In genomic region chr9:129854588-129855110, GRCh38 we compare ENCODE assay signal across 26 cellular contexts. TPM values are rescaled to one million over a fixed set of nuclear protein-coding genes. Genes with fewer than 3 reads are reported as not detected.
DNase-seq lines count a peak whose midpoint lies in the region; ATAC-seq and TF ChIP-seq lines count a peak whose summit lies in the region.
"Had no signal": no experiment of that assay in that cellular context is flagged by ENCODE, and none has a peak within 500 bp of the region (broad histone marks: within the 10 kb centered on the region; RNA-seq: fewer than 3 reads in every experiment).

No MANE protein-coding gene starts in this region.

- H3K4me1 ChIP-seq in Loucy (ENCODE audit: insufficient read depth, low read length, poor library complexity, severe bottlenecking) (peaks cover 35% of the 10 kb centered on the region), neutrophil (ENCODE audit: control insufficient read depth in 1 of 2, insufficient read depth in 1 of 2, low read depth in 1 of 2, low read length in 1 of 2) (peaks cover 41 to 45% of the 10 kb centered on the region in 2 experiments), Caco-2 (no peaks in the 10 kb centered on the region; the same call in 1 of the 2 replicates)
- H3K4me1 ChIP-seq: A549 had no signal

- no TSS peak for BruUV-seq in Caco-2 (replicated peaks; lab: Mats Ljungman, UMichigan)

- no peaks in the 10 kb centered on the region for H3K9me3 Mint-ChIP-seq in activated CD8-positive, alpha-beta memory T cell treated with anti-CD3 and anti-CD28 coated beads, Interleukin-2, amount 10 ng/mL, durations not matched to agents 7 days and 5 days (ENCODE audit: low read depth)
- no peaks in the 10 kb centered on the region for H3K9me3 Mint-ChIP-seq in activated naive CD8-positive, alpha-beta T cell treated with anti-CD3 and anti-CD28 coated beads for 36 hours
- no peaks in the 10 kb centered on the region for H3K9me3 Mint-ChIP-seq in Caco-2 (ENCODE audit: unreplicated experiment)
- H3K9me3 Mint-ChIP-seq: IgD-negative memory B cell had no signal

- no peaks in the 10 kb centered on the region for H4K20me1 ChIP-seq in Loucy (ENCODE audit: insufficient read depth, low read length, poor library complexity, severe bottlenecking)

- peak; percentile 79 for DNase-seq in activated CD8-positive, alpha-beta memory T cell treated with anti-CD3 and anti-CD28 coated beads, Interleukin-2, amount 10 ng/mL, durations not matched to agents 7 days and 5 days
- DNase-seq in activated CD8-positive, alpha-beta memory T cell treated with anti-CD3 and anti-CD28 coated beads for 24 hours: no peak
- peak; percentile 40 for DNase-seq in activated naive CD8-positive, alpha-beta T cell treated with anti-CD3 and anti-CD28 coated beads for 36 hours
- DNase-seq in Caco-2: no peak
- DNase-seq: activated gamma-delta T cell treated with Interleukin-2 at 50 U/mL for 16 hours; DMS153; effector memory CD4-positive, alpha-beta T cell; esophagus squamous epithelium; GOT3; kidney glomerular epithelial cell; mammary epithelial cell; MG63; NCI-H1436 treated with DMSO at 0.1 percent for 48 hours; NCI-H2171; ovary; right cardiac atrium; SHP77 had no signal

- 0 out of 2 replicates have a peak, but pooled peaks cover 2% of the 10 kb centered on the region for H3F3A ChIP-seq in Loucy (ENCODE audit: low read depth)

- peak overlapping the region; percentile 76 for H3K27ac ChIP-seq in neutrophil
- H3K27ac ChIP-seq: A549, BLaER1, esophagus squamous epithelium, gastroesophageal sphincter, ovary had no signal

- CTCF ChIA-PET in activated CD8-positive, alpha-beta memory T cell treated with anti-CD3 and anti-CD28 coated beads, Interleukin-2, amount 10 ng/mL, durations not matched to agents 7 days and 5 days (lab: Charles Lee): interaction anchor here (1.4 kb wide), 1 partner anchor 117 kb away, joined by 5 read pairs; no protein-coding TSS in a partner anchor
- CTCF ChIA-PET in Caco-2 (lab: Charles Lee): no interaction called here

- H3K27me3 Mint-ChIP-seq in activated CD8-positive, alpha-beta memory T cell treated with anti-CD3 and anti-CD28 coated beads, Interleukin-2, amount 10 ng/mL, durations not matched to agents 7 days and 5 days: no peaks in the 10 kb centered on the region
- no peaks in the 10 kb centered on the region for H3K27me3 Mint-ChIP-seq in activated naive CD8-positive, alpha-beta T cell treated with anti-CD3 and anti-CD28 coated beads for 36 hours
- H3K27me3 Mint-ChIP-seq in Caco-2 (ENCODE audit: insufficient read depth, unreplicated experiment): no peaks in the 10 kb centered on the region
- H3K27me3 Mint-ChIP-seq: IgD-negative memory B cell had no signal

- intact Hi-C loops in Caco-2 (cut with micrococcal nuclease; ENCODE audit: unreplicated experiment): no loop called here

- no peak overlapping the region for H3K4me2 ChIP-seq in Loucy (ENCODE audit: low read depth, low read length, poor library complexity, severe bottlenecking)
- H3K4me2 ChIP-seq: A549, BLaER1 had no signal

- TF ChIP-seq CTCF in Loucy (conservative IDR thresholded peaks at IDR 0.05; ENCODE audit: low read length) (no peak), neutrophil (IDR thresholded peaks at IDR 0.05) (no peak), Caco-2 (IDR thresholded peaks at IDR 0.05; ENCODE audit: insufficient read depth in 1 of 2, low read depth in 1 of 2, low read length in 1 of 2, severe bottlenecking in 1 of 2, unreplicated experiment in 1 of 2) (no peak)

- peak overlapping the region; percentile 8 for H3K9ac ChIP-seq in Loucy (ENCODE audit: low read depth, low read length, poor library complexity, severe bottlenecking)
- H3K9ac ChIP-seq: BLaER1 had no signal

- H2AFZ ChIP-seq in Loucy (ENCODE audit: low read length): no peak overlapping the region

- no peaks in the 10 kb centered on the region for H3K9me2 ChIP-seq in Loucy (replicated peaks; ENCODE audit: low read depth, low read length)

- peaks cover 82% of the 10 kb centered on the region for H3K36me3 Mint-ChIP-seq in activated CD8-positive, alpha-beta memory T cell treated with anti-CD3 and anti-CD28 coated beads, Interleukin-2, amount 10 ng/mL, durations not matched to agents 7 days and 5 days
- H3K36me3 Mint-ChIP-seq in activated naive CD8-positive, alpha-beta T cell treated with anti-CD3 and anti-CD28 coated beads for 36 hours: peaks cover 44% of the 10 kb centered on the region
- H3K36me3 Mint-ChIP-seq in Caco-2 (ENCODE audit: insufficient read depth, unreplicated experiment): peaks cover 5% of the 10 kb centered on the region

- H3K79me2 ChIP-seq in Loucy (ENCODE audit: insufficient read depth, low read length): no peaks in the 10 kb centered on the region; the same call in 1 of the 2 replicates

- POLR2A ChIA-PET in Caco-2 (lab: Charles Lee): no interaction called here

- H3K9me3 ChIP-seq in Loucy (ENCODE audit: insufficient read depth, low read depth, low read length) (no peaks in the 10 kb centered on the region), neutrophil (no peaks in the 10 kb centered on the region), Caco-2 (no peaks in the 10 kb centered on the region)
- H3K9me3 ChIP-seq: A549, BLaER1, esophagus squamous epithelium, gastroesophageal sphincter, MG63, ovary had no signal

- ATAC-seq in activated CD8-positive, alpha-beta memory T cell treated with anti-CD3 and anti-CD28 coated beads, Interleukin-2, amount 10 ng/mL, durations not matched to agents 7 days and 5 days: peak; percentile 37
- ATAC-seq in HG03521 (IDR thresholded peaks at IDR 0.05; ENCODE audit: unreplicated experiment) (no peak), HG03039 (IDR thresholded peaks at IDR 0.05; ENCODE audit: unreplicated experiment) (no peak)
- ATAC-seq: A549, gastroesophageal sphincter, GM12878, right cardiac atrium had no signal

- peak overlapping the region; percentile 88 for H3K27ac Mint-ChIP-seq in activated CD8-positive, alpha-beta memory T cell treated with anti-CD3 and anti-CD28 coated beads, Interleukin-2, amount 10 ng/mL, durations not matched to agents 7 days and 5 days
- H3K27ac Mint-ChIP-seq in activated naive CD8-positive, alpha-beta T cell treated with anti-CD3 and anti-CD28 coated beads for 36 hours: peak overlapping the region; percentile 71
- H3K27ac Mint-ChIP-seq in Caco-2 (ENCODE audit: unreplicated experiment): no peak overlapping the region

- H3K4me3 Mint-ChIP-seq in activated CD8-positive, alpha-beta memory T cell treated with anti-CD3 and anti-CD28 coated beads, Interleukin-2, amount 10 ng/mL, durations not matched to agents 7 days and 5 days: peak overlapping the region; percentile 23
- H3K4me3 Mint-ChIP-seq in activated naive CD8-positive, alpha-beta T cell treated with anti-CD3 and anti-CD28 coated beads for 36 hours: peak overlapping the region; percentile 35
- H3K4me3 Mint-ChIP-seq in Caco-2 (ENCODE audit: unreplicated experiment): no peak overlapping the region
- H3K4me3 Mint-ChIP-seq: IgD-negative memory B cell had no signal

- H3K27me3 ChIP-seq in Loucy (ENCODE audit: insufficient read depth, low read length, poor library complexity, severe bottlenecking) (no peaks in the 10 kb centered on the region), neutrophil (no peaks in the 10 kb centered on the region), Caco-2 (replicated peaks; ENCODE audit: control insufficient read depth, insufficient read depth, low read length) (no peaks in the 10 kb centered on the region)
- H3K27me3 ChIP-seq: BLaER1, esophagus squamous epithelium, gastroesophageal sphincter, MG63, ovary had no signal

- H3K36me3 ChIP-seq in Loucy (ENCODE audit: insufficient read depth, low read length): peaks cover 14% of the 10 kb centered on the region; the same call in 1 of the 2 replicates
- peaks cover 51% of the 10 kb centered on the region for H3K36me3 ChIP-seq in neutrophil
- no peaks in the 10 kb centered on the region for H3K36me3 ChIP-seq in Caco-2 (ENCODE audit: control insufficient read depth, insufficient read depth, low read length)
- H3K36me3 ChIP-seq: ovary had no signal

- no peak overlapping the region for H3K4me3 ChIP-seq in Loucy (ENCODE audit: low read length, poor library complexity, severe bottlenecking)
- H3K4me3 ChIP-seq in neutrophil (ENCODE audit: low read depth in 1 of 2, low read length in 1 of 2): no peak overlapping the region
- no peak overlapping the region for H3K4me3 ChIP-seq in Caco-2 (ENCODE audit: low read depth, low read length)
- H3K4me3 ChIP-seq: A549, BLaER1, esophagus squamous epithelium, gastroesophageal sphincter, GM12878, MG63, ovary had no signal

- peaks cover 87% of the 10 kb centered on the region for H3K4me1 Mint-ChIP-seq in activated CD8-positive, alpha-beta memory T cell treated with anti-CD3 and anti-CD28 coated beads, Interleukin-2, amount 10 ng/mL, durations not matched to agents 7 days and 5 days
- H3K4me1 Mint-ChIP-seq in activated naive CD8-positive, alpha-beta T cell treated with anti-CD3 and anti-CD28 coated beads for 36 hours: peaks cover 45% of the 10 kb centered on the region
- H3K4me1 Mint-ChIP-seq in Caco-2 (ENCODE audit: low read depth, unreplicated experiment): no peaks in the 10 kb centered on the region

RNA-seq across cellular contexts. Expression of gene USP20, which starts 19.4 kb away (rescaled TPM):
- 100 to 1,000 TPM; 114 to 155 TPM for total RNA-seq in activated CD8-positive, alpha-beta memory T cell treated with anti-CD3 and anti-CD28 coated beads, Interleukin-2, amount 10 ng/mL, durations not matched to agents 7 days and 5 days
- total RNA-seq in activated naive CD8-positive, alpha-beta T cell treated with anti-CD3 and anti-CD28 coated beads for 36 hours: 10 to 100 TPM; 51.1 to 55.4 TPM
- total RNA-seq in Caco-2 (2022): 13.9 and 16.5 TPM in 2 replicates

RNA-seq across cellular contexts. Expression of gene C9orf78, which starts 19.6 kb away (rescaled TPM):
- total RNA-seq in activated CD8-positive, alpha-beta memory T cell treated with anti-CD3 and anti-CD28 coated beads, Interleukin-2, amount 10 ng/mL, durations not matched to agents 7 days and 5 days: 10 to 100 TPM; 77.7 to 90.2 TPM
- 10 to 100 TPM; 66.3 to 68.2 TPM for total RNA-seq in activated naive CD8-positive, alpha-beta T cell treated with anti-CD3 and anti-CD28 coated beads for 36 hours
- 38.3 and 44.1 TPM in 2 replicates for total RNA-seq in Caco-2 (2022)

RNA-seq across cellular contexts. Expression of gene TOR1A, which starts 30.7 kb away (rescaled TPM):
- total RNA-seq in activated CD8-positive, alpha-beta memory T cell treated with anti-CD3 and anti-CD28 coated beads, Interleukin-2, amount 10 ng/mL, durations not matched to agents 7 days and 5 days: 10 to 100 TPM; 56.1 to 69.6 TPM
- 10 to 100 TPM; 42.6 to 42.8 TPM for total RNA-seq in activated naive CD8-positive, alpha-beta T cell treated with anti-CD3 and anti-CD28 coated beads for 36 hours
- 31.8 and 32.2 TPM in 2 replicates for total RNA-seq in Caco-2 (2022)

RNA-seq across cellular contexts. Expression of gene TOR1B, which starts 51.7 kb away (rescaled TPM):
- total RNA-seq in activated CD8-positive, alpha-beta memory T cell treated with anti-CD3 and anti-CD28 coated beads, Interleukin-2, amount 10 ng/mL, durations not matched to agents 7 days and 5 days: 10 to 100 TPM; 30.1 to 31.5 TPM
- 10 to 100 TPM; 18.7 to 19.8 TPM for total RNA-seq in activated naive CD8-positive, alpha-beta T cell treated with anti-CD3 and anti-CD28 coated beads for 36 hours
- 22.8 and 28.0 TPM in 2 replicates for total RNA-seq in Caco-2 (2022)

Comparison
In these comparisons a context has a peak if more than half of its experiments do, and no peak if none do; other contexts are left out.
1. DNase-seq: peak in activated CD8-positive, alpha-beta memory T cell treated with anti-CD3 and anti-CD28 coated beads, Interleukin-2, amount 10 ng/mL, durations not matched to agents 7 days and 5 days (single experiment) and activated naive CD8-positive, alpha-beta T cell treated with anti-CD3 and anti-CD28 coated beads for 36 hours (single experiment); none in activated CD8-positive, alpha-beta memory T cell treated with anti-CD3 and anti-CD28 coated beads for 24 hours (single experiment) and Caco-2 (0 of 2).